ENCODE assay signal across 14 cellular contexts in the genomic region with DNA sequence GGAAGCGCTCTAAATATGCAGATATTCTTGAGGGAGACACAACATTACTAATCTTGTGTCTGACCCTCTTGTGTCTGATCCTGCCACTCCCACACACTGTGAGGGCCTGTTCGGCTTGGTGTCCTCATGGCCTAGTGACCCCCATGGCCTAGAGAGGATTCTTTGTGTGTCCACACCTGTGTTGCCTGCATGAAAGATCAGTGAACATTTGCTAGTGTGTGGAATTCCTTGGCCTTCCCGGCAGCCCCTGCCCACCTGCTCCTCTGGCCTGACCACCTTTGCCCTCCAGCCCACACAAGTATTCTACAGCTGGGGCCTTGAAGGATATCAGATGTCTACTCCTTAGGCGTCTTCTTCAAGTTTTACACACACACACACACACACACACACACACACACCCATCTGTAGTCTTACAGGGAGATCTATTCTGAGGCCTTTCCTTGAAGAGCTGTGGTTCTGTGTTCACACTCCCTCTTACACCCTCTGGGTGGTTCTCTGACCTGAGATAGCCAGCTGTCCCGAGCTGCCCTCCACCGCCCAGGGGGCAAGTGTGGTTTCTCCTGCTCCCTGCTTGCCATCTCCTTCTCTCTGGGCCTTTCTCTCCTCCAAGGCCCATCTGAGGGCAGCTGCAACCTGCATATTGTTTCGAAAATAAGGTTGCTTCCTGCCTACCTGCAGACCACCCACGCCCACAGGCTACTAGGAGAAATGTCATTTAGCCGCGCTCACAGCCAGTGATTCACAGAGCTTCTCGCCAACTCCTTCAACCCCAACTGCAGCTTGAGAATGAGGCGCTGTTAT. TPM values are rescaled to one million over a fixed set of nuclear protein-coding genes. Genes with fewer than 3 reads are reported as not detected.
DNase-seq lines count a peak whose midpoint lies in the region; ATAC-seq and TF ChIP-seq lines count a peak whose summit lies in the region.
"Had no signal": no experiment of that assay in that cellular context is flagged by ENCODE, and none has a peak within 500 bp of the region (broad histone marks: within the 10 kb centered on the region; RNA-seq: fewer than 3 reads in every experiment).

No MANE protein-coding gene starts in this region.

- no peaks in the 10 kb centered on the region for H3K4me1 ChIP-seq in upper lobe of right lung
- H3K4me1 ChIP-seq: breast epithelium, sigmoid colon had no signal

- H3K9me3 Mint-ChIP-seq in HFFc6: no peaks in the 10 kb centered on the region

- no peaks in the 10 kb centered on the region for H3K36me3 ChIP-seq in upper lobe of right lung
- H3K36me3 ChIP-seq: breast epithelium, sigmoid colon had no signal

- H3K4me1 Mint-ChIP-seq in HFFc6 (ENCODE audit: low read depth): no peaks in the 10 kb centered on the region

- ATAC-seq in upper lobe of right lung: peak; percentile 13
- ATAC-seq: left lobe of liver had no signal

- no peaks in the 10 kb centered on the region for H3K27me3 ChIP-seq in upper lobe of right lung
- H3K27me3 ChIP-seq: breast epithelium, sigmoid colon had no signal

- H3K27ac Mint-ChIP-seq in HFFc6: no peak overlapping the region

- no peak for TF ChIP-seq CTCF in upper lobe of right lung (IDR thresholded peaks at IDR 0.05)
- no peak for TF ChIP-seq CTCF in HFFc6 (IDR thresholded peaks at IDR 0.05)

- DNase-seq in activated naive CD4-positive, alpha-beta T cell treated with Interleukin-2 at 50 U/mL for 16 hours: peak; percentile 50
- DNase-seq in activated naive CD4-positive, alpha-beta T cell (lab: John Stamatoyannopoulos, UW): no peak
- DNase-seq in activated T-cell treated with anti-CD3 and anti-CD28 coated beads, Interleukin-2, amount 50 U/mL, for 1 hour: peak; percentile 35
- DNase-seq in mesenteric fat pad (ENCODE audit: low spot score) (peak; percentile 69), upper lobe of right lung (peak; percentile 23), HT-29 (ENCODE audit: low spot score) (no peak), NCI-H226 (no peak), HFFc6 (no peak)
- DNase-seq: MM.1S had no signal

- no peak overlapping the region for H3K4me3 ChIP-seq in upper lobe of right lung
- H3K4me3 ChIP-seq: breast epithelium, sigmoid colon had no signal

- no peak overlapping the region for H3K4me3 Mint-ChIP-seq in HFFc6
- H3K4me3 Mint-ChIP-seq: neural crest cell had no signal

- peaks cover 32% of the 10 kb centered on the region for H3K27me3 Mint-ChIP-seq in HFFc6 (ENCODE audit: insufficient read depth)

- intact Hi-C loops in upper lobe of right lung (cut with DNase I): no loop called here

- H3K27ac ChIP-seq in upper lobe of right lung: no peak overlapping the region
- H3K27ac ChIP-seq: breast epithelium, HL-60, sigmoid colon had no signal

- no peaks in the 10 kb centered on the region for H3K36me3 Mint-ChIP-seq in HFFc6 (ENCODE audit: low read depth)

- H3K9me3 ChIP-seq in upper lobe of right lung: no peaks in the 10 kb centered on the region
- H3K9me3 ChIP-seq: breast epithelium, sigmoid colon had no signal

RNA-seq across cellular contexts. Expression of a gene that starts 45.4 kb away (rescaled TPM):
- 2.1 TPM for total RNA-seq in mesenteric fat pad
- 8.9 TPM for total RNA-seq in upper lobe of right lung
- not detected in 2 replicates for total RNA-seq in HT-29 (2014; rRNA removed; shearing (Covaris generic))
- total RNA-seq in HFFc6 (2021; fragmentation: NEBNext Ultra II Directional; extraction: Animal tissue kit (Norgen Biotek cat#: 25700)): not detected

Comparison
In these comparisons a context has a peak if more than half of its experiments do, and no peak if none do; other contexts are left out.
1. DNase-seq: peak in activated naive CD4-positive, alpha-beta T cell treated with Interleukin-2 at 50 U/mL for 16 hours (single experiment), activated T-cell treated with anti-CD3 and anti-CD28 coated beads, Interleukin-2, amount 50 U/mL, for 1 hour (single experiment), mesenteric fat pad (single experiment) and upper lobe of right lung (single experiment); none in activated naive CD4-positive, alpha-beta T cell (0 of 4), HT-29 (single experiment), NCI-H226 (single experiment) and HFFc6 (single experiment).